In genomic region chr17:15947331-15947730, GRCh38 we compare ENCODE assay signal across 12 cellular contexts. TPM values are rescaled to one million over a fixed set of nuclear protein-coding genes. Genes with fewer than 3 reads are reported as not detected.
DNase-seq lines count a peak whose midpoint lies in the region; ATAC-seq and TF ChIP-seq lines count a peak whose summit lies in the region.
"Had no signal": no experiment of that assay in that cellular context is flagged by ENCODE, and none has a peak within 500 bp of the region (broad histone marks: within the 10 kb centered on the region; RNA-seq: fewer than 3 reads in every experiment).

No MANE protein-coding gene starts in this region.

- H3K27me3 ChIP-seq in MG63 (no peaks in the 10 kb centered on the region), mucosa of rectum (ENCODE audit: control insufficient read depth in 2 of 2, insufficient read depth in 2 of 2, low read length in 2 of 2) (peaks cover 0 to 4% of the 10 kb centered on the region in 2 donors)
- H3K27me3 ChIP-seq: ascending aorta had no signal

- H3K4me1 ChIP-seq in mucosa of rectum (ENCODE audit: control insufficient read depth in 2 of 2, insufficient read depth in 2 of 2, low read length in 2 of 2) = peaks cover 26 to 34% of the 10 kb centered on the region in 2 donors

- ATAC-seq in HG02798 (IDR thresholded peaks at IDR 0.05; ENCODE audit: poor library complexity, unreplicated experiment) = no peak

- H3K9ac ChIP-seq in mucosa of rectum (ENCODE audit: low read depth in 1 of 2, low read length in 2 of 2) = peak overlapping the region; percentile 38 to 77
- H3K9ac ChIP-seq: KMS-11 had no signal

- H3K27me3 Mint-ChIP-seq in dendritic cell treated with granulocyte-macrophage colony-stimulating factor and Interleukin-4, amounts not matched to agents 40 ng/mL and 50 ng/mL, for 4 days = peaks cover 9% of the 10 kb centered on the region

- TF ChIP-seq CTCF in AG04449 (IDR thresholded peaks at IDR 0.05; ENCODE audit: insufficient read depth, low read length, missing control alignments) = no peak

- peaks cover 70% of the 10 kb centered on the region for H3K4me1 Mint-ChIP-seq in dendritic cell treated with granulocyte-macrophage colony-stimulating factor and Interleukin-4, amounts not matched to agents 40 ng/mL and 50 ng/mL, for 4 days (ENCODE audit: low read depth)

- H3K36me3 ChIP-seq in MG63 = no peaks in the 10 kb centered on the region
- H3K36me3 ChIP-seq in mucosa of rectum (ENCODE audit: control insufficient read depth in 2 of 2, insufficient read depth in 2 of 2, low read length in 2 of 2) = peaks cover 0 to 5% of the 10 kb centered on the region in 2 donors
- H3K36me3 ChIP-seq: ascending aorta had no signal

- POLR2A ChIA-PET in AG04449 (lab: Yijun Ruan, JAX) = interaction anchor here (0.6 kb wide), 1 partner anchor 12 kb away, joined by 3 read pairs; no protein-coding TSS in a partner anchor

- peak overlapping the region; percentile 6; the same call in 1 of the 2 replicates for H3K4me3 ChIP-seq in AG04449 (ENCODE audit: low read depth, low read length)
- peak overlapping the region; percentile 66 for H3K4me3 ChIP-seq in MG63
- H3K4me3 ChIP-seq in mucosa of rectum (ENCODE audit: low read length in 2 of 2) = peak overlapping the region; percentile 86 to 87
- H3K4me3 ChIP-seq: ascending aorta had no signal

- CTCF ChIA-PET in AG04449 (lab: Yijun Ruan, JAX) = interaction anchor here (1.0 to 4.3 kb wide), 3 partner anchors 11 to 50 kb away, joined by 3 to 34 read pairs (median 6); partner anchors contain the start of genes TTC19 and ZSWIM7

- no peak for DNase-seq in AG04449 (ENCODE audit: low read depth, low spot score)
- peak; percentile 41 for DNase-seq in MG63
- DNase-seq in NCI-H2227 treated with DMSO at 0.1 percent for 48 hours (lab: John Stamatoyannopoulos, UW) = no peak
- no peak for DNase-seq in activated T-cell treated with anti-CD3 and anti-CD28 coated beads for 4 hours
- DNase-seq in NAMALWA (ENCODE audit: low spot score) = no peak
- DNase-seq: kidney glomerular epithelial cell, NCI-H2171 had no signal

- H3K27ac Mint-ChIP-seq in dendritic cell treated with granulocyte-macrophage colony-stimulating factor and Interleukin-4, amounts not matched to agents 40 ng/mL and 50 ng/mL, for 4 days = peak overlapping the region; percentile 83

- peak overlapping the region; percentile 78 for H3K4me3 Mint-ChIP-seq in dendritic cell treated with granulocyte-macrophage colony-stimulating factor and Interleukin-4, amounts not matched to agents 40 ng/mL and 50 ng/mL, for 4 days

- peaks cover 18% of the 10 kb centered on the region for H3K36me3 Mint-ChIP-seq in dendritic cell treated with granulocyte-macrophage colony-stimulating factor and Interleukin-4, amounts not matched to agents 40 ng/mL and 50 ng/mL, for 4 days (ENCODE audit: low read depth)

- intact Hi-C loops in dendritic cell treated with granulocyte-macrophage colony-stimulating factor and Interleukin-4, amounts not matched to agents 40 ng/mL and 50 ng/mL, for 4 days (cut with micrococcal nuclease) = loop anchor here (2.0 kb wide), 1 partner anchor 51 kb away; the partner anchor contains the start of genes TTC19 and ZSWIM7

- H3K27ac ChIP-seq in mucosa of rectum (ENCODE audit: low read depth in 2 of 2, low read length in 2 of 2) = peak overlapping the region; percentile 92 to 94
- H3K27ac ChIP-seq: ascending aorta, KMS-11 had no signal

- H3K9me3 Mint-ChIP-seq in dendritic cell treated with granulocyte-macrophage colony-stimulating factor and Interleukin-4, amounts not matched to agents 40 ng/mL and 50 ng/mL, for 4 days = no peaks in the 10 kb centered on the region

- H3K9me3 ChIP-seq in MG63 = no peaks in the 10 kb centered on the region
- no peaks in the 10 kb centered on the region for H3K9me3 ChIP-seq in mucosa of rectum (ENCODE audit: control insufficient read depth in 2 of 2, low read length in 2 of 2)
- H3K9me3 ChIP-seq: ascending aorta had no signal

RNA-seq across cellular contexts. Expression of gene ADORA2B, which starts 2.4 kb away (rescaled TPM):
- 16.0 and 24.5 TPM in 2 replicates for total RNA-seq in MG63 (2014; rRNA removed; shearing (Covaris generic); ENCODE audit: low replicate concordance)
- total RNA-seq: ascending aorta had no signal

RNA-seq across cellular contexts. Expression of gene ZSWIM7, which starts 52.2 kb away (rescaled TPM):
- 11.5 and 30.2 TPM in 2 replicates for total RNA-seq in MG63 (2014; rRNA removed; shearing (Covaris generic); ENCODE audit: low replicate concordance)

RNA-seq across cellular contexts. Expression of gene TTC19, which starts 52.3 kb away (rescaled TPM):
- 7.1 and 9.2 TPM in 2 replicates for total RNA-seq in MG63 (2014; rRNA removed; shearing (Covaris generic); ENCODE audit: low replicate concordance)

Comparison
In these comparisons a context has a peak if more than half of its experiments do, and no peak if none do; other contexts are left out.
1. H3K4me3 ChIP-seq: peak in every context shown above with its lines; median percentile 86 in mucosa of rectum; 66 in MG63; 6 in AG04449.